22 cellular contexts compared by ENCODE assay signal in the genomic region with DNA sequence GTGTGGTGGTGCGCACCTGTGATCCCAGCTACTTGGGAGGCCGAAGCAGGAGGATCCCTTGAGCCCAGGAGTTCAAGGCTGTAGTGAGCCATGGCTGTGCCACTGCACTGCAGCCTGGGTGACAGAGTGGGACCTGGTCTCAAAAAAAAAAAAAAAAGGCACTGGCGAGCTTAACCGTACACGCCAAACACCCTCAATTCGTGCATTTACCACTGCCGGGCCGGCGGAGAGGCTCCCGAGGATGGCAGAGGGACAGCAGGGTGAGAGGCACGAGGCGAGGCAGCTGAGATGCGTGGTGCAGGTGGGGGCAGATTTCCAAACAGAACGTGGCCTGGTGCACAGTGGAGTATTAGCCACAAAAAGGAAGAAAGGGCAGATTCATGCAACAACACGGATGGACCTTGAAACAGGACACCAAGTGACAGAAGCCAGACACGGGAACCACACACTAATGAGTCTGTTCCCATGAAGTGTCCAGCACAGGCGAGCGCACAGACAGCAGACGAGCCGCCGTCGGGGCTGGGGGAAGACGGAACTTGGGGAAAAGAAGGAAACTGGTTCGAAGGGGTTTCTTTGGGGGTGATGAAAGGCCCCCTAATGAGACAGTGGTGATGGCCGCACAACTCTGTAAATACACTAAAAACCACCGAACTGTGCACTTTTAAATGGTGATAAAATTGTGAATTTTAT. TPM values are rescaled to one million over a fixed set of nuclear protein-coding genes. Genes with fewer than 3 reads are reported as not detected.
DNase-seq lines count a peak whose midpoint lies in the region; ATAC-seq and TF ChIP-seq lines count a peak whose summit lies in the region.
"Had no signal": no experiment of that assay in that cellular context is flagged by ENCODE, and none has a peak within 500 bp of the region (broad histone marks: within the 10 kb centered on the region; RNA-seq: fewer than 3 reads in every experiment).

No MANE protein-coding gene starts in this region.

- H3K27ac ChIP-seq in coronary artery (no peak overlapping the region), stomach (no peak overlapping the region)
- H3K27ac ChIP-seq: esophagus squamous epithelium, vagina had no signal

- ATAC-seq in HG03469 (IDR thresholded peaks at IDR 0.05; ENCODE audit: unreplicated experiment): no peak
- ATAC-seq: naive thymus-derived CD8-positive, alpha-beta T cell; SK-N-SH treated with all-trans-retinoic acid at 6 μM for 48 hours had no signal

- no peak for TF ChIP-seq EP300 in stomach (IDR thresholded peaks at IDR 0.05)

- H3K4me1 ChIP-seq in stomach: peaks cover 0 to 9% (median 0%) of the 10 kb centered on the region in 4 donors
- H3K4me1 ChIP-seq: vagina had no signal

- no peak overlapping the region for H3K4me3 Mint-ChIP-seq in neural crest cell
- H3K4me3 Mint-ChIP-seq: activated CD4-positive, alpha-beta T cell treated with anti-CD3 and anti-CD28 coated beads, Interleukin-2, amount 10 ng/mL, durations not matched to agents 24 days and 14 days; activated naive CD8-positive, alpha-beta T cell; IgD-negative memory B cell; naive thymus-derived CD8-positive, alpha-beta T cell had no signal

- H3K4me1 Mint-ChIP-seq in neural crest cell: no peaks in the 10 kb centered on the region
- H3K4me1 Mint-ChIP-seq: activated CD4-positive, alpha-beta T cell treated with anti-CD3 and anti-CD28 coated beads, Interleukin-2, amount 10 ng/mL, durations not matched to agents 24 days and 14 days had no signal

- no peak for TF ChIP-seq CTCF in coronary artery (IDR thresholded peaks at IDR 0.05)
- no peak for TF ChIP-seq CTCF in neural crest cell (conservative IDR thresholded peaks at IDR 0.05)
- TF ChIP-seq CTCF in stomach (IDR thresholded peaks at IDR 0.05): no peak

- 95 to 97% (median 97%) methylated on average over 26 of the region's 26 CpGs for WGBS in stomach, 5 donors

- H3K4me3 ChIP-seq in coronary artery (no peak overlapping the region), stomach (no peak overlapping the region)
- H3K4me3 ChIP-seq: esophagus squamous epithelium, vagina had no signal

- H3K9me3 Mint-ChIP-seq in neural crest cell: peaks cover 3% of the 10 kb centered on the region

- intact Hi-C loops in stomach (cut with DNase I; ENCODE audit: low total_unique reads): no loop called here

- H3K27ac Mint-ChIP-seq in neural crest cell (ENCODE audit: unreplicated experiment): peak overlapping the region; percentile 27
- H3K27ac Mint-ChIP-seq: activated CD4-positive, alpha-beta T cell treated with anti-CD3 and anti-CD28 coated beads, Interleukin-2, amount 10 ng/mL, durations not matched to agents 24 days and 14 days; activated naive CD8-positive, alpha-beta T cell; IgD-negative memory B cell had no signal

- TF ChIP-seq POLR2A in stomach (IDR thresholded peaks at IDR 0.05): no peak

- H3K27me3 Mint-ChIP-seq in neural crest cell (ENCODE audit: low read depth): no peaks in the 10 kb centered on the region
- H3K27me3 Mint-ChIP-seq: activated CD4-positive, alpha-beta T cell treated with anti-CD3 and anti-CD28 coated beads, Interleukin-2, amount 10 ng/mL, durations not matched to agents 24 days and 14 days; activated naive CD8-positive, alpha-beta T cell; IgD-negative memory B cell; naive thymus-derived CD8-positive, alpha-beta T cell had no signal

- H3K36me3 ChIP-seq in stomach: peaks cover 9 to 61% (median 48%) of the 10 kb centered on the region in 4 donors

- peaks cover 26% of the 10 kb centered on the region for H3K36me3 Mint-ChIP-seq in neural crest cell (ENCODE audit: low read depth)

- H3K27me3 ChIP-seq in stomach: no peaks in the 10 kb centered on the region
- H3K27me3 ChIP-seq: esophagus squamous epithelium, vagina had no signal

- DNase-seq in SK-N-DZ (ENCODE audit: low spot score) (peak; percentile 47), coronary artery (ENCODE audit: low spot score) (peak; percentile 47), neural crest cell (ENCODE audit: low read depth, low spot score) (no peak), stomach (peak; percentile 15), HuH-7 (ENCODE audit: low spot score) (no peak), NCI-H2081 (lab: John Stamatoyannopoulos, UW) (no peak)
- DNase-seq: activated CD4-positive, alpha-beta T cell treated with anti-CD3 and anti-CD28 coated beads, Interleukin-2, amount 10 ng/mL, durations not matched to agents 24 days and 14 days; activated T-cell treated with anti-CD3 and anti-CD28 coated beads for 4 hours; Calu3; effector CD4-positive, alpha-beta T cell; esophagus squamous epithelium; glutamatergic neuron; MM.1S; naive thymus-derived CD8-positive, alpha-beta T cell; NCI-H2227 treated with DMSO at 0.1 percent for 48 hours; stimulated activated naive CD4-positive, alpha-beta T cell; T-helper 9 cell had no signal

- peaks cover 3 to 7% (median 4%) of the 10 kb centered on the region in 4 donors for H3K9me3 ChIP-seq in stomach

RNA-seq across cellular contexts. Expression of a gene that starts 27.4 kb away (rescaled TPM):
- polyA plus RNA-seq in SK-N-DZ (2014; cell fraction: cytosol; rRNA removed): 41.4 and 56.9 TPM in 2 replicates
- polyA plus RNA-seq in SK-N-DZ (2014; cell fraction: nucleus; rRNA removed): 48.1 and 51.9 TPM in 2 replicates
- total RNA-seq in neural crest cell: 28.4 and 29.8 TPM in 2 replicates
- 100 to 1,000 TPM in 1 of 5 donors, 10 to 100 TPM in 4; 18.1 to 148 (median 25.5) TPM for total RNA-seq in stomach
- 10 to 100 TPM; 19.1 to 31.1 (median 20.0) TPM for polyA plus RNA-seq in stomach

RNA-seq across cellular contexts. Expression of a gene that starts 40.4 kb away (rescaled TPM):
- polyA plus RNA-seq in SK-N-DZ (2014; cell fraction: cytosol; rRNA removed): 8.0 and 9.1 TPM in 2 replicates
- 8.1 and 10.7 TPM in 2 replicates for polyA plus RNA-seq in SK-N-DZ (2014; cell fraction: nucleus; rRNA removed)
- total RNA-seq in neural crest cell (0.58 TPM in 1 of 2 replicates, not detected in the other), stomach (10 to 100 TPM in 4 of 5 donors, 1 to 10 TPM in 1; 4.1 to 42.6 (median 23.8) TPM)
- 10 to 100 TPM; 51.6 to 62.3 (median 58.7) TPM for polyA plus RNA-seq in stomach

Comparison
In these comparisons a context has a peak if more than half of its experiments do, and no peak if none do; other contexts are left out.
1. DNase-seq: peak in SK-N-DZ (single experiment), coronary artery (single experiment) and stomach (single experiment); none in neural crest cell (single experiment), HuH-7 (single experiment) and NCI-H2081 (0 of 2).